ENCODE assay signal across 8 cellular contexts in genomic region chr17:3754458-3755334, GRCh38. TPM values are rescaled to one million over a fixed set of nuclear protein-coding genes. Genes with fewer than 3 reads are reported as not detected.
DNase-seq lines count a peak whose midpoint lies in the region; ATAC-seq, FAIRE-seq and TF ChIP-seq lines count a peak whose summit lies in the region.

No MANE protein-coding gene starts in this region.

- no peaks in the 10 kb centered on the region for H3K27me3 ChIP-seq in bronchial epithelial cell (ENCODE audit: control insufficient read depth, insufficient read depth, low read length)

- H3K4me1 Mint-ChIP-seq in mesothelial cell of epicardium = peaks cover 6% of the 10 kb centered on the region

- no peaks in the 10 kb centered on the region for H3K27me3 Mint-ChIP-seq in mesothelial cell of epicardium (ENCODE audit: low read depth)

- peak overlapping the region; percentile 73 for H3K27ac Mint-ChIP-seq in mesothelial cell of epicardium

- DNase-seq in SIG-M5 treated with dmso at 0.1 percent for 504 hours (lab: John Stamatoyannopoulos, UW; ENCODE audit: unreplicated experiment) = peak; percentile 61
- no peak for DNase-seq in SIG-M5 (lab: John Stamatoyannopoulos, UW)
- peak; percentile 69 for DNase-seq in T-helper 22 cell (ENCODE audit: low read depth)
- peak; percentile 93 for DNase-seq in bronchial epithelial cell (ENCODE audit: low read depth)
- peak; percentile 91 to 95 for DNase-seq in mesothelial cell of epicardium (ENCODE audit: low spot score in 2 of 2, unreplicated experiment in 2 of 2)
- DNase-seq in stimulated activated naive CD4-positive, alpha-beta T cell (lab: John Stamatoyannopoulos, UW) = peak; percentile 75 to 90 (median 86)

- H3K4me3 Mint-ChIP-seq in mesothelial cell of epicardium = peak overlapping the region; percentile 61

- ATAC-seq in GM21515 (IDR thresholded peaks at IDR 0.05; ENCODE audit: unreplicated experiment) (no peak), HG02623 (IDR thresholded peaks at IDR 0.05; ENCODE audit: unreplicated experiment) (no peak)

- H3K9me3 Mint-ChIP-seq in mesothelial cell of epicardium = peaks cover 3% of the 10 kb centered on the region

- FAIRE-seq in bronchial epithelial cell (lab: Jason Lieb, UNC) = no peak

- H3K36me3 ChIP-seq in bronchial epithelial cell (ENCODE audit: control insufficient read depth, insufficient read depth, low read length) = no peaks in the 10 kb centered on the region

- no peak for TF ChIP-seq CTCF in bronchial epithelial cell (IDR thresholded peaks at IDR 0.05; ENCODE audit: insufficient read depth, low read length, severe bottlenecking)
- TF ChIP-seq CTCF in mesothelial cell of epicardium (IDR thresholded peaks at IDR 0.05; ENCODE audit: unreplicated experiment) = no peak

- H3K36me3 Mint-ChIP-seq in mesothelial cell of epicardium = no peaks in the 10 kb centered on the region

- H3K4me3 ChIP-seq in bronchial epithelial cell (ENCODE audit: low read depth, low read length) = peak overlapping the region; percentile 80

RNA-seq across cellular contexts. Expression of gene HASPIN, which starts 31.0 kb away (rescaled TPM):
- total RNA-seq in bronchial epithelial cell = 0.53 and 0.64 TPM in 2 replicates
- total RNA-seq in mesothelial cell of epicardium = 4.2 to 5.2 TPM (median 4.4 TPM) in 3 replicates

RNA-seq across cellular contexts. Expression of gene ITGAE, which starts 46.3 kb away (rescaled TPM):
- total RNA-seq in bronchial epithelial cell = 17.1 and 21.9 TPM in 2 replicates
- 19.8 to 20.6 TPM (median 20.4 TPM) in 3 replicates for total RNA-seq in mesothelial cell of epicardium

RNA-seq across cellular contexts. Expression of gene P2RX5, which starts 58.7 kb away (rescaled TPM):
- total RNA-seq in bronchial epithelial cell (0.38 and 0.53 TPM in 2 replicates), mesothelial cell of epicardium (0.18 to 0.66 TPM (median 0.24 TPM) in 3 replicates)
